Comparison of ENCODE assay signal across 1 cellular context in genomic region chr4:176321589-176321988, GRCh38.
TF ChIP-seq lines count a peak whose summit lies in the region.

No MANE protein-coding gene starts in this region.

TF ChIP-seq in H1, 55 proteins besides CTCF, POLR2A, EP300 and RAD21 (continued from another document):
- no peak for TF ChIP-seq POLR2AphosphoS5 (IDR thresholded peaks at IDR 0.05; ENCODE audit: low read depth, low read length)
- TF ChIP-seq TBP (IDR thresholded peaks at IDR 0.05; ENCODE audit: low read depth, low read length) = no peak
- no peak for TF ChIP-seq RFX5 (IDR thresholded peaks at IDR 0.05; ENCODE audit: borderline replicate concordance, low read depth, low read length)
- TF ChIP-seq, protein P1, sequence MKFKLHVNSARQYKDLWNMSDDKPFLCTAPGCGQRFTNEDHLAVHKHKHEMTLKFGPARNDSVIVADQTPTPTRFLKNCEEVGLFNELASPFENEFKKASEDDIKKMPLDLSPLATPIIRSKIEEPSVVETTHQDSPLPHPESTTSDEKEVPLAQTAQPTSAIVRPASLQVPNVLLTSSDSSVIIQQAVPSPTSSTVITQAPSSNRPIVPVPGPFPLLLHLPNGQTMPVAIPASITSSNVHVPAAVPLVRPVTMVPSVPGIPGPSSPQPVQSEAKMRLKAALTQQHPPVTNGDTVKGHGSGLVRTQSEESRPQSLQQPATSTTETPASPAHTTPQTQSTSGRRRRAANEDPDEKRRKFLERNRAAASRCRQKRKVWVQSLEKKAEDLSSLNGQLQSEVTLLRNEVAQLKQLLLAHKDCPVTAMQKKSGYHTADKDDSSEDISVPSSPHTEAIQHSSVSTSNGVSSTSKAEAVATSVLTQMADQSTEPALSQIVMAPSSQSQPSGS (IDR thresholded peaks at IDR 0.05; ENCODE audit: low read length) = no peak
- TF ChIP-seq GABPA (IDR thresholded peaks at IDR 0.05; ENCODE audit: borderline replicate concordance, insufficient read depth, low read length) = no peak
- TF ChIP-seq MAX (IDR thresholded peaks at IDR 0.05) = no peak
- TF ChIP-seq TCF12 (IDR thresholded peaks at IDR 0.05; ENCODE audit: low read depth, low read length) = no peak
- TF ChIP-seq, protein P2, sequence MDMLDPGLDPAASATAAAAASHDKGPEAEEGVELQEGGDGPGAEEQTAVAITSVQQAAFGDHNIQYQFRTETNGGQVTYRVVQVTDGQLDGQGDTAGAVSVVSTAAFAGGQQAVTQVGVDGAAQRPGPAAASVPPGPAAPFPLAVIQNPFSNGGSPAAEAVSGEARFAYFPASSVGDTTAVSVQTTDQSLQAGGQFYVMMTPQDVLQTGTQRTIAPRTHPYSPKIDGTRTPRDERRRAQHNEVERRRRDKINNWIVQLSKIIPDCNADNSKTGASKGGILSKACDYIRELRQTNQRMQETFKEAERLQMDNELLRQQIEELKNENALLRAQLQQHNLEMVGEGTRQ (IDR thresholded peaks at IDR 0.05; ENCODE audit: low read length) = no peak
- no peak for TF ChIP-seq EGR1 (IDR thresholded peaks at IDR 0.05; ENCODE audit: borderline replicate concordance, low read depth, low read length)
- TF ChIP-seq EZH2 (IDR thresholded peaks at IDR 0.05; ENCODE audit: low read depth, low read length, severe bottlenecking) = no peak
